Comparison of ENCODE assay signal across 8 cellular contexts in the genomic region with DNA sequence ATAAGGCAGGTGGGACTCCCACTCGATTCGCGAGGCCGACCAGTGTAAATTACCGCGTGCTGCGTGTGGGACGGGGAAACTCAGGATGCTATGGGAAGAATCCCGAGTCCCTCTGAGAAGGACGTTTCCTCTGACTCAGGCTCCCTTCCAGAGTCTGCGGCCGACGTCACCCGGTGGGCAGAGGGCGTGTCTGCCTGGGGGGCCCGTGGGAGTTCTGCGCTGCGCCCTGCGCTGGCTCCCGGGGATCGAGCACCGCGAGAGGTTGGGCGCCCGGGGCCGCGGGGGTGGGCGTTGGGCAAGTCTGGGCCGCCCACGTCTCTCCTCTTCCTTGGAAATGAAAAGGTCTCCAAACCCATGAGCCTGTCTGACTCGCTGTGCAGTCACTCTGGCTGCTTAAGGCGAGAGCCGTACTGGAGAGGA. TPM values are rescaled to one million over a fixed set of nuclear protein-coding genes. Genes with fewer than 3 reads are reported as not detected.
DNase-seq lines count a peak whose midpoint lies in the region; ATAC-seq, FAIRE-seq and TF ChIP-seq lines count a peak whose summit lies in the region.
"Had no signal": no experiment of that assay in that cellular context is flagged by ENCODE, and none has a peak within 500 bp of the region (broad histone marks: within the 10 kb centered on the region; RNA-seq: fewer than 3 reads in every experiment).

No MANE protein-coding gene starts in this region.

- no peak for TF ChIP-seq POLR2A in NB4 (IDR thresholded peaks at IDR 0.05; ENCODE audit: extremely low read depth, insufficient read length)
- no peak for TF ChIP-seq POLR2A in gastroesophageal sphincter (IDR thresholded peaks at IDR 0.05)
- no peak for TF ChIP-seq POLR2A in ovary (IDR thresholded peaks at IDR 0.05)

- no peaks in the 10 kb centered on the region for H3K9me3 ChIP-seq in gastroesophageal sphincter
- H3K9me3 ChIP-seq in ovary, result no peaks in the 10 kb centered on the region

- WGBS in gastroesophageal sphincter (ENCODE audit: low coverage in 1 of 2), 2 donors, result 0% methylated on average over 3 of the region's 33 CpGs; no CpG with 5 or more reads in 1 of the 2 donors
- 0 to 1% (median 1%) methylated on average over 32 to 33 of the region's 33 CpGs for WGBS in ovary, 3 donors

- ATAC-seq in GM18907 (IDR thresholded peaks at IDR 0.05; ENCODE audit: unreplicated experiment) (peak; percentile 11), gastroesophageal sphincter (peak; percentile 63)

- DNase-seq in NB4 (ENCODE audit: low read depth) (peak; percentile 32), ovary (peak in 4 of 5 donors; percentile 15 to 43 (median 31)), urothelium cell line (ENCODE audit: low spot score) (peak; percentile 94), NCI-H128 (lab: John Stamatoyannopoulos, UW; ENCODE audit: unreplicated experiment) (no peak)
- DNase-seq in activated T-cell treated with anti-CD3 and anti-CD28 coated beads, Interleukin-2, amount 50 U/mL, for 48 hours, result peak; percentile 72 to 77

- TF ChIP-seq CTCF in NB4 (IDR thresholded peaks at IDR 0.05; ENCODE audit: low read depth, low read length), result no peak
- TF ChIP-seq CTCF in gastroesophageal sphincter (IDR thresholded peaks at IDR 0.05), result no peak
- no peak for TF ChIP-seq CTCF in ovary (IDR thresholded peaks at IDR 0.05)

- H3K4me3 ChIP-seq in NB4 (ENCODE audit: low read depth, low read length) (peak overlapping the region; percentile 42), gastroesophageal sphincter (peak overlapping the region; percentile 16 to 63), ovary (peak overlapping the region; percentile 46)

- intact Hi-C loops in ovary (cut with DNase I), result no loop called here

- H3K36me3 ChIP-seq in gastroesophageal sphincter (no peaks in the 10 kb centered on the region), ovary (no peaks in the 10 kb centered on the region)

- TF ChIP-seq EP300 in gastroesophageal sphincter (IDR thresholded peaks at IDR 0.05), result no peak
- no peak for TF ChIP-seq EP300 in ovary (IDR thresholded peaks at IDR 0.05)

- H3K27me3 ChIP-seq in gastroesophageal sphincter (peaks cover 21% of the 10 kb centered on the region), ovary (no peaks in the 10 kb centered on the region)

- H3K4me1 ChIP-seq in gastroesophageal sphincter (peaks cover 0 to 17% (median 8%) of the 10 kb centered on the region in 3 donors), ovary (ENCODE audit: insufficient read depth) (peaks cover 2% of the 10 kb centered on the region)

- peak; percentile 91 for FAIRE-seq in urothelium cell line (lab: Jason Lieb, UNC)

- peak overlapping the region in 1 of 4 donors; percentile 45 for H3K27ac ChIP-seq in gastroesophageal sphincter
- no peak overlapping the region for H3K27ac ChIP-seq in ovary

RNA-seq across cellular contexts. Expression of a gene that starts 0.5 kb away (rescaled TPM):
- 1 to 10 TPM in 1 of 4 donors, under 1 TPM in 3; 0.16 to 2.0 (median 0.25) TPM for total RNA-seq in gastroesophageal sphincter
- total RNA-seq in ovary, result 1 to 10 TPM in 2 of 7 donors, under 1 TPM in 3, not detected in 2; 0.05 to 1.8 (median 0.74) TPM
- polyA plus RNA-seq in ovary, result under 1 TPM; 0.15 TPM

RNA-seq across cellular contexts. Expression of a gene that starts 0.6 kb away (rescaled TPM):
- total RNA-seq in gastroesophageal sphincter (1 to 10 TPM in 1 of 4 donors, under 1 TPM in 1, not detected in 2; 0.40 to 1.8 TPM), ovary (1 to 10 TPM in 1 of 7 donors, under 1 TPM in 2, not detected in 4; 0.10 to 1.0 (median 0.11) TPM)
- polyA plus RNA-seq in ovary, result under 1 TPM; 0.02 to 0.25 TPM
- total RNA-seq: dermis microvascular lymphatic vessel endothelial cell had no signal
